ENCODE assay signal across 9 cellular contexts in genomic region chr2:169694113-169694893, GRCh38. TPM values are rescaled to one million over a fixed set of nuclear protein-coding genes. Genes with fewer than 3 reads are reported as not detected.
DNase-seq lines count a peak whose midpoint lies in the region; ATAC-seq and TF ChIP-seq lines count a peak whose summit lies in the region.
"Had no signal": no experiment of that assay in that cellular context is flagged by ENCODE, and none has a peak within 500 bp of the region (broad histone marks: within the 10 kb centered on the region; RNA-seq: fewer than 3 reads in every experiment).

CFAP210 (minus strand) TSS chr2:169694405; CDS start chr2:169694327, 78 bp downstream.
PHOSPHO2 (plus strand) TSS chr2:169694469; CDS start chr2:169700972, 6,503 bp downstream.

- H3K9me3 Mint-ChIP-seq in activated B cell treated with CpG ODN at 0.5 μM for 24 hours, result peaks cover 13% of the 10 kb centered on the region

- H3K4me1 Mint-ChIP-seq in activated B cell treated with CpG ODN at 0.5 μM for 24 hours, result peaks cover 16% of the 10 kb centered on the region

- H3K27me3 Mint-ChIP-seq in activated B cell treated with CpG ODN at 0.5 μM for 24 hours, result peaks cover 2% of the 10 kb centered on the region

- DNase-seq in AG09309 (ENCODE audit: low read depth), result peak; percentile 80
- DNase-seq in NCI-H226, result peak; percentile 98
- peak; percentile 98 for DNase-seq in activated B cell treated with CpG ODN at 0.5 μM for 24 hours
- peak; percentile 99 for DNase-seq in central memory CD4-positive, alpha-beta T cell
- peak; percentile 98 for DNase-seq in inferior parietal cortex (ENCODE audit: extremely low spot score)
- peak; percentile 85 for DNase-seq in smooth muscle cell of the brain vasculature (ENCODE audit: low read depth, low spot score)

- peak; percentile 100 for ATAC-seq in GM19023 (IDR thresholded peaks at IDR 0.05; ENCODE audit: unreplicated experiment)
- ATAC-seq in HG03196 (IDR thresholded peaks at IDR 0.05; ENCODE audit: unreplicated experiment), result peak; percentile 99
- ATAC-seq in activated B cell treated with CpG ODN at 0.5 μM for 24 hours (ENCODE audit: low read depth), result peak; percentile 97

- peak within 1 kb of the TSS; percentile 97 for H3K4me3 ChIP-seq in AG09309 (ENCODE audit: control insufficient read depth, low read depth, low read length)

- H3K36me3 Mint-ChIP-seq in activated B cell treated with CpG ODN at 0.5 μM for 24 hours (ENCODE audit: low read depth), result peaks cover 13% of the 10 kb centered on the region

- H3K4me3 Mint-ChIP-seq in activated B cell treated with CpG ODN at 0.5 μM for 24 hours, result peak within 1 kb of the TSS; percentile 91

- CTCF ChIA-PET in activated B cell treated with CpG ODN at 0.5 μM for 24 hours (lab: Charles Lee), result no interaction called here

- POLR2A ChIA-PET in activated B cell treated with CpG ODN at 0.5 μM for 24 hours (lab: Charles Lee), result interaction anchor here (1.0 to 1.5 kb wide), 2 partner anchors 109 to 133 kb away, joined by 3 to 6 read pairs; partner anchors contain the start of gene UBR3

- peak within 1 kb of the TSS; percentile 94 for H3K27ac Mint-ChIP-seq in activated B cell treated with CpG ODN at 0.5 μM for 24 hours

- TF ChIP-seq CTCF in AG09309 (IDR thresholded peaks at IDR 0.05; ENCODE audit: control insufficient read depth, insufficient read depth, low read depth, low read length, missing control alignments) (no peak), activated B cell treated with CpG ODN at 0.5 μM for 24 hours (IDR thresholded peaks at IDR 0.05) (no peak)

- intact Hi-C loops in activated B cell treated with CpG ODN at 0.5 μM for 24 hours (cut with micrococcal nuclease), result loop anchor here (1.0 to 2.0 kb wide), 6 partner anchors 39 to 216 kb away; partner anchors contain the start of genes BBS5, FASTKD1, KLHL23 and METTL5

RNA-seq across cellular contexts. Expression of gene CFAP210, which starts in this region (rescaled TPM):
- total RNA-seq in activated B cell treated with CpG ODN at 0.5 μM for 24 hours, result not detected in 2 replicates
- total RNA-seq: T-helper 1 cell treated with Interleukin-12 subunit alpha and Interleukin-12 subunit beta and Interleukin-4 antibody, amounts not matched to agents 30 ng/mL and 1 ng/mL, for 36 hours had no signal

RNA-seq across cellular contexts. Expression of gene PHOSPHO2, which starts in this region (rescaled TPM):
- 3.2 and 6.3 TPM in 2 replicates for total RNA-seq in activated B cell treated with CpG ODN at 0.5 μM for 24 hours

Comparison
In these comparisons a context has a peak if more than half of its experiments do, and no peak if none do; other contexts are left out.
1. Peak in every context shown above with its lines: DNase-seq, ATAC-seq and H3K4me3 ChIP-seq.